Comparison of ENCODE assay signal across 1 cellular context in genomic region chr2:119723784-119724467, GRCh38.
TF ChIP-seq lines count a peak whose summit lies in the region.

No MANE protein-coding gene starts in this region.

TF ChIP-seq in HepG2, 621 proteins besides CTCF, POLR2A, EP300 and RAD21 (continued from another document and continues in another):
- TF ChIP-seq ATF2 (CRISPR knock-in tag; IDR thresholded peaks at IDR 0.05) (no peak), ZNF563 (CRISPR knock-in tag; IDR thresholded peaks at IDR 0.05) (no peak), PAWR (CRISPR knock-in tag; IDR thresholded peaks at IDR 0.05; ENCODE audit: borderline replicate concordance) (no peak), ZNF790 (CRISPR knock-in tag; IDR thresholded peaks at IDR 0.05; ENCODE audit: borderline replicate concordance) (no peak), SP1 (IDR thresholded peaks at IDR 0.05) (no peak), SP1 (CRISPR knock-in tag; IDR thresholded peaks at IDR 0.05) (no peak), FOXA3 (CRISPR knock-in tag; IDR thresholded peaks at IDR 0.05) (peak; percentile 27; the same call in 1 of the 2 replicates), PITX1 (CRISPR knock-in tag; IDR thresholded peaks at IDR 0.05) (no peak), BCL6 (CRISPR knock-in tag; IDR thresholded peaks at IDR 0.05) (peak; percentile 28; the same call in 1 of the 2 replicates), ZBTB2 (CRISPR knock-in tag; IDR thresholded peaks at IDR 0.05; ENCODE audit: low read depth) (no peak), ZMAT5 (CRISPR knock-in tag; IDR thresholded peaks at IDR 0.05; ENCODE audit: borderline replicate concordance, low read depth) (no peak), ZBTB26 (CRISPR knock-in tag; IDR thresholded peaks at IDR 0.05; ENCODE audit: borderline replicate concordance) (no peak), PLRG1 (conservative IDR thresholded peaks at IDR 0.05) (no peak), TFE3 (CRISPR knock-in tag; IDR thresholded peaks at IDR 0.05) (peak; percentile 68; the same call in 1 of the 2 replicates), BRF2 (CRISPR knock-in tag; IDR thresholded peaks at IDR 0.05) (no peak), NCOR1 (IDR thresholded peaks at IDR 0.05; ENCODE audit: borderline replicate concordance, low read length) (peak; percentile 36; the same call in 1 of the 2 replicates), NR2F2 (IDR thresholded peaks at IDR 0.05; ENCODE audit: borderline replicate concordance, low read depth) (no peak), ARHGAP35 (CRISPR knock-in tag; IDR thresholded peaks at IDR 0.05; ENCODE audit: borderline replicate concordance) (no peak), KDM1A (CRISPR knock-in tag; IDR thresholded peaks at IDR 0.05) (no peak), ZNF766 (CRISPR knock-in tag; IDR thresholded peaks at IDR 0.05; ENCODE audit: borderline replicate concordance) (no peak), GRHL1 (CRISPR knock-in tag; conservative IDR thresholded peaks at IDR 0.05) (no peak), NONO (IDR thresholded peaks at IDR 0.05) (no peak), NONO (CRISPR knock-in tag; conservative IDR thresholded peaks at IDR 0.05) (no peak), TAF1 (CRISPR knock-in tag; IDR thresholded peaks at IDR 0.05) (no peak), EHMT2 (IDR thresholded peaks at IDR 0.05; ENCODE audit: borderline replicate concordance, low read depth, low read length) (no peak), ZBTB46 (CRISPR knock-in tag; IDR thresholded peaks at IDR 0.05; ENCODE audit: borderline replicate concordance) (no peak), ZMAT3 (CRISPR knock-in tag; conservative IDR thresholded peaks at IDR 0.05) (no peak), ZNF17 (CRISPR knock-in tag; IDR thresholded peaks at IDR 0.05) (no peak), ZNF781 (CRISPR knock-in tag; IDR thresholded peaks at IDR 0.05; ENCODE audit: borderline replicate concordance, not compliant biosample characterization) (no peak), CEBPG (CRISPR knock-in tag; IDR thresholded peaks at IDR 0.05) (no peak), XRCC5 (optimal IDR thresholded peaks at IDR 0.05; ENCODE audit: low read length) (no peak), TEAD2 (CRISPR knock-in tag; IDR thresholded peaks at IDR 0.05) (no peak), GATAD1 (CRISPR knock-in tag; IDR thresholded peaks at IDR 0.05) (no peak), ZNF775 (CRISPR knock-in tag; IDR thresholded peaks at IDR 0.05; ENCODE audit: borderline replicate concordance) (no peak), SMARCE1 (IDR thresholded peaks at IDR 0.05; ENCODE audit: borderline replicate concordance) (no peak), ARNT (IDR thresholded peaks at IDR 0.05) (no peak), ZSCAN30 (CRISPR knock-in tag; IDR thresholded peaks at IDR 0.05) (no peak), RFX5 (IDR thresholded peaks at IDR 0.05; ENCODE audit: low read depth, low read length) (no peak), SRF (IDR thresholded peaks at IDR 0.05; ENCODE audit: low read depth, low read length) (no peak), ZNF335 (CRISPR knock-in tag; IDR thresholded peaks at IDR 0.05) (no peak), ZNF713 (CRISPR knock-in tag; IDR thresholded peaks at IDR 0.05) (no peak), PAX8 (CRISPR knock-in tag; IDR thresholded peaks at IDR 0.05; ENCODE audit: borderline replicate concordance) (0 out of 2 replicates have a peak, but pooled peaks have one; percentile 30), MBNL3 (CRISPR knock-in tag; conservative IDR thresholded peaks at IDR 0.05) (no peak), ZNF644 (CRISPR knock-in tag; IDR thresholded peaks at IDR 0.05; ENCODE audit: low read depth) (no peak), ZNF383 (CRISPR knock-in tag; IDR thresholded peaks at IDR 0.05; ENCODE audit: borderline replicate concordance) (no peak), STAG1 (CRISPR knock-in tag; IDR thresholded peaks at IDR 0.05) (no peak), NR0B2 (CRISPR knock-in tag; IDR thresholded peaks at IDR 0.05) (no peak), ZNF574 (CRISPR knock-in tag; IDR thresholded peaks at IDR 0.05) (no peak), CBX1 (IDR thresholded peaks at IDR 0.05; ENCODE audit: low read depth) (no peak), JUN (CRISPR knock-in tag; IDR thresholded peaks at IDR 0.05) (no peak), RBAK (CRISPR knock-in tag; IDR thresholded peaks at IDR 0.05) (no peak), HNRNPK (IDR thresholded peaks at IDR 0.05; ENCODE audit: low read depth, low read length, poor library complexity, severe bottlenecking) (no peak), ZNF275 (CRISPR knock-in tag; IDR thresholded peaks at IDR 0.05; ENCODE audit: borderline replicate concordance) (no peak), MED8 (CRISPR knock-in tag; IDR thresholded peaks at IDR 0.05; ENCODE audit: insufficient replicate concordance) (no peak), ZFP82 (CRISPR knock-in tag; IDR thresholded peaks at IDR 0.05; ENCODE audit: borderline replicate concordance) (no peak), ZBTB14 (CRISPR knock-in tag; IDR thresholded peaks at IDR 0.05) (no peak)
